Comparison of ENCODE assay signal across 8 cellular contexts in genomic region chr7:150285849-150286754, GRCh38. TPM values are rescaled to one million over a fixed set of nuclear protein-coding genes. Genes with fewer than 3 reads are reported as not detected.
DNase-seq lines count a peak whose midpoint lies in the region; ATAC-seq and TF ChIP-seq lines count a peak whose summit lies in the region.
"Not testable (repeated sequence)": the region's sequence is repeated elsewhere in the genome, so short reads cannot be mapped to it uniquely, and the experiment has no call there.

No MANE protein-coding gene starts in this region.

- ATAC-seq in DND-41 (ENCODE audit: insufficient read depth, low read depth) (peak; percentile 89), HCT116 (peak; percentile 87), naive B cell (ENCODE audit: low read depth in 2 of 2) (peak; percentile 51 to 80)
- ATAC-seq in activated naive CD8-positive, alpha-beta T cell treated with anti-CD3 and anti-CD28 coated beads, Interleukin-2, amount 10 ng/mL, durations not matched to agents 7 days and 5 days (ENCODE audit: low read depth), result peak; percentile 80

- not testable (repeated sequence) for H3K4me1 Mint-ChIP-seq in activated naive CD8-positive, alpha-beta T cell treated with anti-CD3 and anti-CD28 coated beads, Interleukin-2, amount 10 ng/mL, durations not matched to agents 7 days and 5 days; naive B cell

- not testable (repeated sequence) for H3K4me1 ChIP-seq in DND-41 (ENCODE audit: insufficient read depth, low read length); HCT116 (ENCODE audit: control insufficient read depth in 1 of 2, insufficient read depth in 2 of 2, low read length in 2 of 2)

- peak; percentile 59 for DNase-seq in DND-41
- not testable (repeated sequence) for DNase-seq in HCT116 (ENCODE audit: low read depth, low spot score); activated naive CD8-positive, alpha-beta T cell treated with anti-CD3 and anti-CD28 coated beads, Interleukin-2, amount 10 ng/mL, durations not matched to agents 7 days and 5 days
- DNase-seq in NCI-H128 (lab: John Stamatoyannopoulos, UW; ENCODE audit: unreplicated experiment), result peak; percentile 1
- peak; percentile 12 for DNase-seq in T follicular helper cell (ENCODE audit: low read depth)
- peak in 1 of 2 donors; percentile 11 for DNase-seq in foreskin fibroblast
- DNase-seq in naive B cell, result peak; percentile 21
- DNase-seq in superior temporal gyrus (ENCODE audit: extremely low spot score), result peak; percentile 34

- not testable (repeated sequence) for H3K4me2 ChIP-seq in DND-41 (ENCODE audit: insufficient read depth, low read length); HCT116 (ENCODE audit: low read length)

- not testable (repeated sequence) for TF ChIP-seq POLR2A in HCT116 (IDR thresholded peaks at IDR 0.05; ENCODE audit: borderline replicate concordance, extremely low read depth, insufficient read depth, insufficient read length)

- TF ChIP-seq CTCF in DND-41 (IDR thresholded peaks at IDR 0.05; ENCODE audit: borderline replicate concordance, extremely low read depth, low read length, poor library complexity, severe bottlenecking), result peak; percentile 63
- TF ChIP-seq CTCF in HCT116 (IDR thresholded peaks at IDR 0.05 in 2 of 3, conservative IDR thresholded peaks at IDR 0.05 in 1 of 3; ENCODE audit: borderline replicate concordance in 1 of 3, insufficient read depth in 1 of 3, low read depth in 2 of 3, low read length in 2 of 3), result peak; percentile 51 to 60 (median 52); a peak in 5 of 6 replicates
- peak; percentile 20 for TF ChIP-seq CTCF in foreskin fibroblast (IDR thresholded peaks at IDR 0.05; ENCODE audit: low read depth, low read length)

- CTCF ChIA-PET in HCT116 (lab: Charles Lee), result interaction anchor here (0.8 to 1.2 kb wide), 3 partner anchors 135 to 593 kb away, joined by 3 to 5 read pairs (median 4); no protein-coding TSS in a partner anchor

- H3K4me3 Mint-ChIP-seq in activated naive CD8-positive, alpha-beta T cell treated with anti-CD3 and anti-CD28 coated beads, Interleukin-2, amount 10 ng/mL, durations not matched to agents 7 days and 5 days; naive B cell: not testable (repeated sequence)

- not testable (repeated sequence) for H3K9me3 ChIP-seq in DND-41 (ENCODE audit: insufficient read depth, low read length, severe bottlenecking); HCT116 (ENCODE audit: control insufficient read depth in 1 of 2, insufficient read depth in 1 of 2, low read depth in 1 of 2, low read length in 2 of 2)

- not testable (repeated sequence) for H3K4me3 ChIP-seq in DND-41 (ENCODE audit: low read depth in 1 of 2, low read length in 2 of 2); HCT116 (replicated peaks in 1 of 2; ENCODE audit: low read depth in 1 of 2, low read length in 2 of 2); foreskin fibroblast (ENCODE audit: low read depth in 1 of 2, low read length in 2 of 2)

- H3K27me3 ChIP-seq in DND-41 (ENCODE audit: insufficient read depth, low read length, poor library complexity); HCT116 (ENCODE audit: insufficient read depth, low read length): not testable (repeated sequence)

- not testable (repeated sequence) for H3K9me2 ChIP-seq in HCT116 (ENCODE audit: insufficient read depth)

- RAD21 ChIA-PET in HCT116 (lab: Charles Lee; ENCODE audit: low non-redundant PET in 1 of 2, low total read pairs in 2 of 2, uncharacterized antibody in 2 of 2, unreplicated experiment in 2 of 2), result not testable (repeated sequence)

- intact Hi-C loops in HCT116 (cut with micrococcal nuclease), result loop anchor here (1.0 to 5.0 kb wide), 3 partner anchors 135 to 591 kb away; no protein-coding TSS in a partner anchor

- TF ChIP-seq RAD21 in HCT116 (IDR thresholded peaks at IDR 0.05; ENCODE audit: low read depth), result peak; percentile 67

- H3K27me3 Mint-ChIP-seq in activated naive CD8-positive, alpha-beta T cell treated with anti-CD3 and anti-CD28 coated beads, Interleukin-2, amount 10 ng/mL, durations not matched to agents 7 days and 5 days; naive B cell: not testable (repeated sequence)

- H3K36me3 Mint-ChIP-seq in activated naive CD8-positive, alpha-beta T cell treated with anti-CD3 and anti-CD28 coated beads, Interleukin-2, amount 10 ng/mL, durations not matched to agents 7 days and 5 days; naive B cell: not testable (repeated sequence)

- not testable (repeated sequence) for H3K36me3 ChIP-seq in DND-41 (ENCODE audit: insufficient read depth, low read length); HCT116 (ENCODE audit: control insufficient read depth in 1 of 2, insufficient read depth in 2 of 2, low read length in 2 of 2)

- not testable (repeated sequence) for H4K20me1 ChIP-seq in DND-41 (ENCODE audit: insufficient read depth, low read length); HCT116 (ENCODE audit: insufficient read depth)

- H3K27ac ChIP-seq in DND-41 (ENCODE audit: low read length); HCT116 (ENCODE audit: low read depth, low read length): not testable (repeated sequence)

- POLR2A ChIA-PET in HCT116 (lab: Charles Lee); activated naive CD8-positive, alpha-beta T cell treated with anti-CD3 and anti-CD28 coated beads, Interleukin-2, amount 10 ng/mL, durations not matched to agents 7 days and 5 days (lab: Charles Lee): not testable (repeated sequence)

- not testable (repeated sequence) for H3K9ac ChIP-seq in DND-41 (ENCODE audit: low read depth, low read length); HCT116 (ENCODE audit: low read length)

- H3K9me3 Mint-ChIP-seq in activated naive CD8-positive, alpha-beta T cell treated with anti-CD3 and anti-CD28 coated beads, Interleukin-2, amount 10 ng/mL, durations not matched to agents 7 days and 5 days; naive B cell: not testable (repeated sequence)

- BruUV-seq in HCT116 (replicated peaks; lab: Mats Ljungman, UMichigan), result not testable (repeated sequence)

- not testable (repeated sequence) for H3K79me2 ChIP-seq in DND-41 (ENCODE audit: insufficient read depth, low read length); HCT116 (ENCODE audit: insufficient read depth, low read length)

- H2AFZ ChIP-seq in DND-41 (ENCODE audit: low read depth, low read length); HCT116 (ENCODE audit: low read depth, low read length, poor library complexity, severe bottlenecking): not testable (repeated sequence)

- H3K27ac Mint-ChIP-seq in activated naive CD8-positive, alpha-beta T cell treated with anti-CD3 and anti-CD28 coated beads, Interleukin-2, amount 10 ng/mL, durations not matched to agents 7 days and 5 days, result not testable (repeated sequence)
- peak overlapping the region in 1 of 6 donors; percentile 16 for H3K27ac Mint-ChIP-seq in naive B cell

RNA-seq across cellular contexts. Expression of gene LRRC61, which starts 37.1 kb away (rescaled TPM):
- total RNA-seq in HCT116 (2021; ENCODE audit: unreplicated experiment), result 12.0 TPM
- polyA plus RNA-seq in HCT116 (2012), result 13.4 and 14.7 TPM in 2 replicates
- total RNA-seq in activated naive CD8-positive, alpha-beta T cell treated with anti-CD3 and anti-CD28 coated beads, Interleukin-2, amount 10 ng/mL, durations not matched to agents 7 days and 5 days, result 10 to 100 TPM; 16.6 to 17.2 TPM
- polyA plus RNA-seq in naive B cell (ENCODE audit: low read depth in 6 of 6), result 10 to 100 TPM; 15.2 to 28.6 (median 25.4) TPM

RNA-seq across cellular contexts. Expression of gene ACTR3C, which starts 37.2 kb away (rescaled TPM):
- 2.0 TPM for total RNA-seq in HCT116 (2021; ENCODE audit: unreplicated experiment)
- polyA plus RNA-seq in HCT116 (2012), result 0.94 and 1.2 TPM in 2 replicates
- total RNA-seq in activated naive CD8-positive, alpha-beta T cell treated with anti-CD3 and anti-CD28 coated beads, Interleukin-2, amount 10 ng/mL, durations not matched to agents 7 days and 5 days, result 1 to 10 TPM; 6.4 to 7.0 TPM
- polyA plus RNA-seq in naive B cell (ENCODE audit: low read depth in 6 of 6), result 1 to 10 TPM in 5 of 6 donors, not detected in 1; 1.3 to 7.6 (median 6.2) TPM

RNA-seq across cellular contexts. Expression of gene RARRES2, which starts 55.3 kb away (rescaled TPM):
- total RNA-seq in HCT116 (2021; ENCODE audit: unreplicated experiment), result 2.1 TPM
- 0.22 and 0.25 TPM in 2 replicates for polyA plus RNA-seq in HCT116 (2012)
- total RNA-seq in activated naive CD8-positive, alpha-beta T cell treated with anti-CD3 and anti-CD28 coated beads, Interleukin-2, amount 10 ng/mL, durations not matched to agents 7 days and 5 days, result not detected
- not detected for polyA plus RNA-seq in naive B cell (ENCODE audit: low read depth in 6 of 6)
